14 cellular contexts compared by ENCODE assay signal in genomic region chr22:23289130-23289503, GRCh38.
DNase-seq lines count a peak whose midpoint lies in the region; ATAC-seq and TF ChIP-seq lines count a peak whose summit lies in the region.
"Had no signal": no experiment of that assay in that cellular context is flagged by ENCODE, and none has a peak within 500 bp of the region (broad histone marks: within the 10 kb centered on the region; RNA-seq: fewer than 3 reads in every experiment).

No MANE protein-coding gene starts in this region.

- H3K27me3 Mint-ChIP-seq in glutamatergic neuron (ENCODE audit: unreplicated experiment): peaks cover 16% of the 10 kb centered on the region
- H3K27me3 Mint-ChIP-seq in activated T-cell treated with anti-CD3 and anti-CD28 coated beads, Interleukin-2, amount 50 U/mL, for 24 hours: no peaks in the 10 kb centered on the region
- no peaks in the 10 kb centered on the region for H3K27me3 Mint-ChIP-seq in activated CD8-positive, alpha-beta T cell treated with anti-CD3 and anti-CD28 coated beads, Interleukin-2, amount 10 ng/mL, durations not matched to agents 7 days and 5 days (ENCODE audit: low read depth)
- H3K27me3 Mint-ChIP-seq: CD4-positive, alpha-beta T cell had no signal

- no peaks in the 10 kb centered on the region for H3K27me3 ChIP-seq in left ventricle myocardium inferior (ENCODE audit: low read depth)
- H3K27me3 ChIP-seq: BE2C, MG63, SJSA1 had no signal

- ATAC-seq in stimulated activated effector memory CD8-positive, alpha-beta T cell treated with anti-CD3 and anti-CD28 coated beads, Interleukin-12 subunit alpha, Interleukin-12 subunit beta, amount 100 ng/mL, for 72 hours: no peak
- no peak for ATAC-seq in GM21529 (IDR thresholded peaks at IDR 0.05; ENCODE audit: unreplicated experiment)
- ATAC-seq in activated CD8-positive, alpha-beta T cell treated with anti-CD3 and anti-CD28 coated beads, Interleukin-2, amount 10 ng/mL, durations not matched to agents 7 days and 5 days: no peak

- H3K9me3 ChIP-seq in left ventricle myocardium inferior (replicated peaks): no peaks in the 10 kb centered on the region
- H3K9me3 ChIP-seq: BE2C, MG63, SJSA1 had no signal

- H3K4me3 Mint-ChIP-seq in glutamatergic neuron (ENCODE audit: unreplicated experiment): peak overlapping the region; percentile 55
- H3K4me3 Mint-ChIP-seq in stimulated activated effector memory CD8-positive, alpha-beta T cell treated with anti-CD3 and anti-CD28 coated beads, Interleukin-12 subunit alpha, Interleukin-12 subunit beta, amount 100 ng/mL, for 72 hours: no peak overlapping the region
- no peak overlapping the region for H3K4me3 Mint-ChIP-seq in activated T-cell treated with anti-CD3 and anti-CD28 coated beads, Interleukin-2, amount 50 U/mL, for 24 hours
- H3K4me3 Mint-ChIP-seq in activated CD8-positive, alpha-beta T cell treated with anti-CD3 and anti-CD28 coated beads, Interleukin-2, amount 10 ng/mL, durations not matched to agents 7 days and 5 days: no peak overlapping the region
- H3K4me3 Mint-ChIP-seq: CD4-positive, alpha-beta T cell had no signal

- H3K36me3 Mint-ChIP-seq in glutamatergic neuron (ENCODE audit: unreplicated experiment): peaks cover 9% of the 10 kb centered on the region
- H3K36me3 Mint-ChIP-seq in stimulated activated effector memory CD8-positive, alpha-beta T cell treated with anti-CD3 and anti-CD28 coated beads, Interleukin-12 subunit alpha, Interleukin-12 subunit beta, amount 100 ng/mL, for 72 hours: peaks cover 58% of the 10 kb centered on the region
- peaks cover 92% of the 10 kb centered on the region for H3K36me3 Mint-ChIP-seq in activated T-cell treated with anti-CD3 and anti-CD28 coated beads, Interleukin-2, amount 50 U/mL, for 24 hours (ENCODE audit: low read depth)
- peaks cover 6% of the 10 kb centered on the region for H3K36me3 Mint-ChIP-seq in activated CD8-positive, alpha-beta T cell treated with anti-CD3 and anti-CD28 coated beads, Interleukin-2, amount 10 ng/mL, durations not matched to agents 7 days and 5 days (ENCODE audit: low read depth)

- H3K4me1 Mint-ChIP-seq in glutamatergic neuron (ENCODE audit: low read depth, unreplicated experiment): peaks cover 59% of the 10 kb centered on the region
- no peaks in the 10 kb centered on the region for H3K4me1 Mint-ChIP-seq in stimulated activated effector memory CD8-positive, alpha-beta T cell treated with anti-CD3 and anti-CD28 coated beads, Interleukin-12 subunit alpha, Interleukin-12 subunit beta, amount 100 ng/mL, for 72 hours
- no peaks in the 10 kb centered on the region for H3K4me1 Mint-ChIP-seq in activated T-cell treated with anti-CD3 and anti-CD28 coated beads, Interleukin-2, amount 50 U/mL, for 24 hours (ENCODE audit: low read depth)
- H3K4me1 Mint-ChIP-seq in activated CD8-positive, alpha-beta T cell treated with anti-CD3 and anti-CD28 coated beads, Interleukin-2, amount 10 ng/mL, durations not matched to agents 7 days and 5 days (ENCODE audit: low read depth): no peaks in the 10 kb centered on the region

- POLR2A ChIA-PET in activated CD8-positive, alpha-beta T cell treated with anti-CD3 and anti-CD28 coated beads, Interleukin-2, amount 10 ng/mL, durations not matched to agents 7 days and 5 days (lab: Charles Lee): no interaction called here

- TF ChIP-seq CTCF in left ventricle myocardium inferior (IDR thresholded peaks at IDR 0.05; ENCODE audit: borderline replicate concordance): no peak
- no peak for TF ChIP-seq CTCF in glutamatergic neuron (IDR thresholded peaks at IDR 0.05; ENCODE audit: partially characterized antibody, unreplicated experiment)

- peaks cover 69% of the 10 kb centered on the region for H3K36me3 ChIP-seq in left ventricle myocardium inferior

- no peak overlapping the region for H3K4me3 ChIP-seq in left ventricle myocardium inferior
- H3K4me3 ChIP-seq: MG63, SJSA1 had no signal

- peaks cover 35% of the 10 kb centered on the region for H3K9me3 Mint-ChIP-seq in glutamatergic neuron (ENCODE audit: unreplicated experiment)
- no peaks in the 10 kb centered on the region for H3K9me3 Mint-ChIP-seq in stimulated activated effector memory CD8-positive, alpha-beta T cell treated with anti-CD3 and anti-CD28 coated beads, Interleukin-12 subunit alpha, Interleukin-12 subunit beta, amount 100 ng/mL, for 72 hours
- no peaks in the 10 kb centered on the region for H3K9me3 Mint-ChIP-seq in activated T-cell treated with anti-CD3 and anti-CD28 coated beads, Interleukin-2, amount 50 U/mL, for 24 hours
- H3K9me3 Mint-ChIP-seq in activated CD8-positive, alpha-beta T cell treated with anti-CD3 and anti-CD28 coated beads, Interleukin-2, amount 10 ng/mL, durations not matched to agents 7 days and 5 days (ENCODE audit: insufficient read depth): no peaks in the 10 kb centered on the region
- H3K9me3 Mint-ChIP-seq: CD4-positive, alpha-beta T cell had no signal

- DNase-seq in left ventricle myocardium inferior (no peak), cardiac septum (ENCODE audit: low spot score) (no peak), glutamatergic neuron (no peak), epidermal melanocyte (ENCODE audit: insufficient read length, low spot score) (no peak)
- no peak for DNase-seq in stimulated activated effector memory CD8-positive, alpha-beta T cell treated with anti-CD3 and anti-CD28 coated beads, Interleukin-12 subunit alpha, Interleukin-12 subunit beta, amount 100 ng/mL, for 72 hours (ENCODE audit: low spot score in 2 of 2)
- DNase-seq in activated T-cell treated with anti-CD3 and anti-CD28 coated beads, Interleukin-2, amount 50 U/mL, for 24 hours: no peak
- no peak for DNase-seq in activated CD8-positive, alpha-beta T cell treated with anti-CD3 and anti-CD28 coated beads, Interleukin-2, amount 10 ng/mL, durations not matched to agents 7 days and 5 days
- DNase-seq: 8988T; CD4-positive, alpha-beta T cell; NCI-H510A treated with DMSO at 0.1 percent for 48 hours had no signal

- intact Hi-C loops in left ventricle myocardium inferior (cut with micrococcal nuclease) (no loop called here), cardiac septum (cut with DNase I) (loop anchor here (10.0 kb wide), 1 partner anchor 334 kb away; no protein-coding TSS in a partner anchor)

- H3K27ac ChIP-seq in left ventricle myocardium inferior (replicated peaks): peak overlapping the region; percentile 30
- H3K27ac ChIP-seq: SJSA1 had no signal

- CTCF ChIA-PET in activated CD8-positive, alpha-beta T cell treated with anti-CD3 and anti-CD28 coated beads, Interleukin-2, amount 10 ng/mL, durations not matched to agents 7 days and 5 days (lab: Charles Lee): interaction anchor here (1.1 to 3.1 kb wide), 12 partner anchors 7 to 151 kb away, joined by 3 to 62 read pairs (median 4); partner anchors contain the start of gene BCR

- H3K27ac Mint-ChIP-seq in glutamatergic neuron (ENCODE audit: unreplicated experiment): peak overlapping the region; percentile 95
- peak overlapping the region; percentile 20 for H3K27ac Mint-ChIP-seq in stimulated activated effector memory CD8-positive, alpha-beta T cell treated with anti-CD3 and anti-CD28 coated beads, Interleukin-12 subunit alpha, Interleukin-12 subunit beta, amount 100 ng/mL, for 72 hours
- no peak overlapping the region for H3K27ac Mint-ChIP-seq in activated T-cell treated with anti-CD3 and anti-CD28 coated beads, Interleukin-2, amount 50 U/mL, for 24 hours
- H3K27ac Mint-ChIP-seq in activated CD8-positive, alpha-beta T cell treated with anti-CD3 and anti-CD28 coated beads, Interleukin-2, amount 10 ng/mL, durations not matched to agents 7 days and 5 days: no peak overlapping the region
- H3K27ac Mint-ChIP-seq: CD4-positive, alpha-beta T cell had no signal

- H3K4me1 ChIP-seq in left ventricle myocardium inferior: peaks cover 17% of the 10 kb centered on the region
- H3K4me1 ChIP-seq: BE2C had no signal

Comparison
In these comparisons a context has a peak if more than half of its experiments do, and no peak if none do; other contexts are left out.
1. H3K27ac Mint-ChIP-seq: peak in glutamatergic neuron (single experiment) and stimulated activated effector memory CD8-positive, alpha-beta T cell treated with anti-CD3 and anti-CD28 coated beads, Interleukin-12 subunit alpha, Interleukin-12 subunit beta, amount 100 ng/mL, for 72 hours (single experiment); none in activated T-cell treated with anti-CD3 and anti-CD28 coated beads, Interleukin-2, amount 50 U/mL, for 24 hours (single experiment) and activated CD8-positive, alpha-beta T cell treated with anti-CD3 and anti-CD28 coated beads, Interleukin-2, amount 10 ng/mL, durations not matched to agents 7 days and 5 days (single experiment).